Comparison of ENCODE assay signal across 1 cellular context in the genomic region with DNA sequence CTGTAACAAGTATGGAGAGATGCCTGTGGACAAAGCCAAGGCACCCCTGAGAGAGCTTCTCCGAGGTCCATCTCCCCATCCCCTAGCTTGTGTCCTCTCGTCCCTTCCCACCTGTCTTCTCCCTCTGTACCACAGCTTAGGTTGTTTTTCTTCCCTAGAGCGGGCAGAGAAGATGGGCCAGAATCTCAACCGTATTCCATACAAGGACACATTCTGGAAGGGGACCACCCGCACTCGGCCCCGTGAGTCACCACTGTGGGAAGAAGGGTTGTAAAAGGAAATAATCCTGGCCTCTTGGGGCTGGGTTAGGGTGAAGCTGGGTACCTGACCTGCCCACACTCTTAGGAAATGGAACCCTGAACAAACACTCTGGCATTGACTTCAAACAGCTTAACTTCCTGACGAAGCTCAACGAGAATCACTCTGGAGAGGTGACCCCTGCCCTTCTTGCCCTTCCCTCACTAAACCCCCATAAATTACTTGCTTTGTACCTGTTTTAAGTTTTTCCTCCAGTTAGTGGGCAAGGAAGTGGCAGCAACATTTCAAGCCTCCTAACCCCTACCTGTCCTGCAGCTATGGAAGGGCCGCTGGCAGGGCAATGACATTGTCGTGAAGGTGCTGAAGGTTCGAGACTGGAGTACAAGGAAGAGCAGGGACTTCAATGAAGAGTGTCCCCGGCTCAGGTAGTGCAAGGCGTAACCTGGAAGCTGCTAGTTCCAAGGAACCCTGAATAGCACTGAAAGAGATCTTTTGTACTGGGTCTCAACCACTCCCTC.
A peak's percentile ranks its signal among the peaks of the same experiment; 100 is the strongest.
TF ChIP-seq lines count a peak whose summit lies in the region.

No MANE protein-coding gene starts in this region.

TF ChIP-seq in GM12878, 131 proteins besides CTCF, POLR2A, EP300 and RAD21:
- TF ChIP-seq RB1 (IDR thresholded peaks at IDR 0.05; ENCODE audit: borderline replicate concordance), result no peak
- 0 out of 2 replicates have a peak, but pooled peaks have one; percentile 11 for TF ChIP-seq PML (IDR thresholded peaks at IDR 0.05; ENCODE audit: low read length)
